In genomic region chr11:133753150-133753549, GRCh38 we compare ENCODE assay signal across 23 cellular contexts.
"Had no signal": no experiment of that assay in that cellular context is flagged by ENCODE, and none has a peak within 500 bp of the region (broad histone marks: within the 10 kb centered on the region; RNA-seq: fewer than 3 reads in every experiment).

No MANE protein-coding gene starts in this region.

- H3K27ac ChIP-seq: brain microvascular endothelial cell, colonic mucosa, spleen, testis, upper lobe of left lung had no signal

- H3K27me3 ChIP-seq: brain microvascular endothelial cell, colonic mucosa, testis, upper lobe of left lung had no signal

- H3K4me1 ChIP-seq: colonic mucosa, spleen, testis, upper lobe of left lung had no signal

- ATAC-seq: activated naive CD8-positive, alpha-beta T cell treated with anti-CD3 and anti-CD28 coated beads, Interleukin-2, amount 50 U/mL, for 24 hours; activated T-cell treated with anti-CD3 and anti-CD28 coated beads, Interleukin-2, amount 50 U/mL, for 4 hours; natural killer cell treated with Interleukin-12 subunit alpha and Interleukin-12 subunit beta and Interleukin-15 and Interleukin-18, amount 100 ng/mL, for 72 hours; stimulated activated memory B cell treated with anti-CD40 and anti-IgM and Interleukin-4, amounts not matched to agents 10 μg/mL and 1 μg/mL and 100 μg/mL, for 72 hours had no signal

- H3K36me3 ChIP-seq: brain microvascular endothelial cell, colonic mucosa, spleen, upper lobe of left lung had no signal

- H3K9me3 ChIP-seq: colonic mucosa, testis had no signal

- H3K4me3 ChIP-seq: colonic mucosa, lung, spleen, testis, upper lobe of left lung had no signal

- DNase-seq: activated CD4-positive, alpha-beta T cell treated with anti-CD3 and anti-CD28 coated beads, Interleukin-2, amount 10 ng/mL, durations not matched to agents 7 days and 5 days; activated CD4-positive, CD25-positive, alpha-beta regulatory T cell; activated CD8-positive, alpha-beta memory T cell treated with anti-CD3 and anti-CD28 coated beads, Interleukin-2, amount 50 U/mL, for 4 hours; activated naive CD4-positive, alpha-beta T cell treated with anti-CD3 and anti-CD28 coated beads for 36 hours; activated naive CD8-positive, alpha-beta T cell treated with anti-CD3 and anti-CD28 coated beads, Interleukin-2, amount 50 U/mL, for 24 hours; activated T-cell treated with anti-CD3 and anti-CD28 coated beads, Interleukin-2, amount 50 U/mL, for 4 hours; anterior cingulate cortex; brain microvascular endothelial cell; central memory CD4-positive, alpha-beta T cell; colonic mucosa; foreskin melanocyte; glutamatergic neuron; hippocampal formation; nucleus accumbens; posterior cingulate gyrus; spleen; stimulated activated CD4-positive, alpha-beta T cell treated with anti-CD3 and anti-CD28 coated beads, Interleukin-4, amount 100 ng/mL, for 4 hours; T1000; testis; upper lobe of left lung had no signal
